Comparison of ENCODE assay signal across 1 cellular context in genomic region chr3:134030801-134031619, GRCh38.
TF ChIP-seq lines count a peak whose summit lies in the region.

No MANE protein-coding gene starts in this region.

TF ChIP-seq in IMR-90, 13 proteins besides CTCF, POLR2A, EP300 and RAD21:
- TF ChIP-seq BHLHE40 (IDR thresholded peaks at IDR 0.05; ENCODE audit: low read depth, low read length) (no peak), CHD1 (IDR thresholded peaks at IDR 0.05; ENCODE audit: low read depth, low read length) (no peak), MAZ (IDR thresholded peaks at IDR 0.05; ENCODE audit: borderline replicate concordance, low read depth, low read length) (no peak), MXI1 (IDR thresholded peaks at IDR 0.05; ENCODE audit: borderline replicate concordance, low read depth, low read length) (no peak), NFE2L2 (IDR thresholded peaks at IDR 0.05; ENCODE audit: low read depth, low read length) (no peak), FOS (IDR thresholded peaks at IDR 0.05; ENCODE audit: low read depth, low read length) (no peak)
